Comparison of ENCODE assay signal across 8 cellular contexts in genomic region chr7:29146888-29147609, GRCh38. TPM values are rescaled to one million over a fixed set of nuclear protein-coding genes. Genes with fewer than 3 reads are reported as not detected.
DNase-seq lines count a peak whose midpoint lies in the region; ATAC-seq, FAIRE-seq and TF ChIP-seq lines count a peak whose summit lies in the region.

No MANE protein-coding gene starts in this region.

- H3K4me2 ChIP-seq in astrocyte (ENCODE audit: low read length), result peak overlapping the region; percentile 96
- H3K4me2 ChIP-seq in HepG2 (ENCODE audit: low read depth, low read length), result peak overlapping the region; percentile 95

- H3K36me3 ChIP-seq in astrocyte (ENCODE audit: insufficient read depth, low read length), result no peaks in the 10 kb centered on the region
- H3K36me3 ChIP-seq in HepG2 (replicated peaks in 1 of 2; ENCODE audit: control insufficient read depth in 1 of 2, insufficient read depth in 2 of 2, low read length in 2 of 2), result no peaks in the 10 kb centered on the region
- H3K36me3 ChIP-seq in upper lobe of left lung, result no peaks in the 10 kb centered on the region

- peaks cover 9% of the 10 kb centered on the region for H3K27me3 Mint-ChIP-seq in astrocyte (ENCODE audit: low read depth, unreplicated experiment)

- H2AFZ ChIP-seq in astrocyte (ENCODE audit: low read depth, low read length) (peak overlapping the region; percentile 91), HepG2 (ENCODE audit: low read length) (no peak overlapping the region)

- H3K4me1 Mint-ChIP-seq in astrocyte (ENCODE audit: low read depth, unreplicated experiment), result peaks cover 3% of the 10 kb centered on the region

- H3K27ac ChIP-seq in astrocyte (ENCODE audit: low read depth, low read length), result no peak overlapping the region
- H3K27ac ChIP-seq in HepG2 (ENCODE audit: extremely low read length, insufficient read depth, low read length), result peak overlapping the region; percentile 68
- peak overlapping the region in 2 of 4 donors; percentile 35 to 42 for H3K27ac ChIP-seq in upper lobe of left lung

- H3K79me2 ChIP-seq in astrocyte (ENCODE audit: insufficient read depth, low read length), result no peaks in the 10 kb centered on the region
- peaks cover 22% of the 10 kb centered on the region for H3K79me2 ChIP-seq in HepG2 (ENCODE audit: insufficient read depth, low read length)

- no peaks in the 10 kb centered on the region for H4K20me1 ChIP-seq in astrocyte (ENCODE audit: insufficient read depth, low read length)
- no peaks in the 10 kb centered on the region for H4K20me1 ChIP-seq in HepG2 (ENCODE audit: insufficient read depth, low read length)

- peak overlapping the region; percentile 94 for H3K4me3 Mint-ChIP-seq in astrocyte (ENCODE audit: unreplicated experiment)

- in situ Hi-C loops in HepG2 (cut with HindIII; ENCODE audit: extremely low pct_ligation_motif_present, low pct_unique_long_range_greater_than_20kb), result no loop called here

- no peaks in the 10 kb centered on the region for H3K9me3 ChIP-seq in astrocyte (ENCODE audit: insufficient read depth, low read depth, low read length)
- H3K9me3 ChIP-seq in HepG2 (ENCODE audit: low read length), result no peaks in the 10 kb centered on the region
- no peaks in the 10 kb centered on the region for H3K9me3 ChIP-seq in upper lobe of left lung

- no peak overlapping the region for H3K27ac Mint-ChIP-seq in astrocyte (ENCODE audit: unreplicated experiment)

- H3K36me3 Mint-ChIP-seq in astrocyte (ENCODE audit: low read depth, unreplicated experiment), result no peaks in the 10 kb centered on the region

- H3K27me3 ChIP-seq in astrocyte (ENCODE audit: insufficient read depth, low read length), result peaks cover 10% of the 10 kb centered on the region
- no peaks in the 10 kb centered on the region; a peak in 1 of 5 replicates for H3K27me3 ChIP-seq in HepG2 (ENCODE audit: control insufficient read depth in 1 of 2, insufficient read depth in 2 of 2, low read length in 2 of 2)
- peaks cover 0 to 2% (median 0%) of the 10 kb centered on the region in 4 donors for H3K27me3 ChIP-seq in upper lobe of left lung

- FAIRE-seq in astrocyte (lab: Jason Lieb, UNC) (no peak), HepG2 (lab: Jason Lieb, UNC) (peak; percentile 53)

- peak; percentile 72 for ATAC-seq in HepG2
- peak in 1 of 2 donors; percentile 58 for ATAC-seq in upper lobe of left lung (ENCODE audit: low FRiP score in 2 of 2)
- no peak for ATAC-seq in HG03280 (IDR thresholded peaks at IDR 0.05; ENCODE audit: unreplicated experiment)

- CTCF ChIA-PET in HepG2 (lab: Yijun Ruan, JAX; ENCODE audit: low intra/inter-chr PET ratio, low total read pairs), result no interaction called here

- DNase-seq in SHP77 (lab: John Stamatoyannopoulos, UW) (peak; percentile 21 to 48), SHP77 treated with DMSO at 0.1 percent for 48 hours (lab: John Stamatoyannopoulos, UW) (no peak), astrocyte (ENCODE audit: low read depth) (peak; percentile 6), HepG2 (ENCODE audit: low spot score) (peak; percentile 60), upper lobe of left lung (no peak), cerebellum (ENCODE audit: low spot score) (no peak)
- DNase-seq in activated CD4-positive, alpha-beta T cell treated with anti-CD3 and anti-CD28 coated beads, Interleukin-2, amount 50 U/mL, for 48 hours, result no peak

- H3K9ac ChIP-seq in astrocyte (ENCODE audit: low read length) (no peak overlapping the region), HepG2 (ENCODE audit: insufficient read depth, low read depth, low read length) (no peak overlapping the region; the same call in 1 of the 2 replicates)

- H3K4me1 ChIP-seq in astrocyte (ENCODE audit: insufficient read depth, low read length) (peaks cover 7% of the 10 kb centered on the region), HepG2 (ENCODE audit: insufficient read depth, low read length) (peaks cover 57% of the 10 kb centered on the region), upper lobe of left lung (peaks cover 4 to 18% (median 13%) of the 10 kb centered on the region in 4 donors)

- POLR2A ChIA-PET in HepG2 (lab: Yijun Ruan, JAX), result interaction anchor here (0.6 to 3.0 kb wide), 9 partner anchors 10 to 264 kb away, joined by 3 to 21 read pairs (median 4); no protein-coding TSS in a partner anchor

- peak overlapping the region; percentile 65 for H3K4me3 ChIP-seq in astrocyte (ENCODE audit: insufficient read depth, low read depth, low read length)
- H3K4me3 ChIP-seq in HepG2 (replicated peaks in 1 of 3; ENCODE audit: insufficient read depth in 1 of 3, low read depth in 2 of 3, low read length in 3 of 3), result peak overlapping the region; percentile 75 to 85 (median 78); a peak in 5 of 6 replicates
- peak overlapping the region in 3 of 4 donors; percentile 29 to 42 (median 41) for H3K4me3 ChIP-seq in upper lobe of left lung

- TF ChIP-seq RAD21 in HepG2 (CRISPR knock-in tag; IDR thresholded peaks at IDR 0.05), result no peak

- intact Hi-C loops in HepG2 (cut with micrococcal nuclease; ENCODE audit: unreplicated experiment), result no loop called here

- no peaks in the 10 kb centered on the region for H3K9me3 Mint-ChIP-seq in astrocyte (ENCODE audit: unreplicated experiment)

- 21% methylated on average over 13 of the region's 14 CpGs for WGBS in HepG2 (ENCODE audit: low lambda C conversion rate)
- 55 to 58% methylated on average over 14 of the region's 14 CpGs for WGBS in upper lobe of left lung, 2 donors

- TF ChIP-seq POLR2A in HepG2 (IDR thresholded peaks at IDR 0.05; ENCODE audit: insufficient read depth in 1 of 2, low read depth in 2 of 2, low read length in 2 of 2) (no peak), upper lobe of left lung (IDR thresholded peaks at IDR 0.05) (no peak)

- TF ChIP-seq CTCF in astrocyte (IDR thresholded peaks at IDR 0.05; ENCODE audit: insufficient read depth, low read depth, low read length), result no peak
- TF ChIP-seq CTCF in HepG2 (CRISPR knock-in tag; IDR thresholded peaks at IDR 0.05), result no peak
- TF ChIP-seq CTCF in upper lobe of left lung (IDR thresholded peaks at IDR 0.05), result peak in 1 of 6 experiments; percentile 11

- TF ChIP-seq EP300 in HepG2 (IDR thresholded peaks at IDR 0.05; ENCODE audit: low read depth in 2 of 2, low read length in 2 of 2) (no peak), HepG2 (CRISPR knock-in tag; IDR thresholded peaks at IDR 0.05; ENCODE audit: borderline replicate concordance) (no peak), upper lobe of left lung (IDR thresholded peaks at IDR 0.05) (no peak)

- TSS peak; percentile 82 for BruUV-seq in HepG2 (replicated peaks; lab: Mats Ljungman, UMichigan)

RNA-seq across cellular contexts. Expression of gene CPVL, which starts 0.7 kb away (rescaled TPM):
- total RNA-seq in astrocyte (16.3 and 22.2 TPM in 2 replicates), HepG2 (2016; rRNA removed; fragmentation: Illumina TruSeq; extraction: Trizol) (30.7 and 59.2 TPM in 2 replicates), upper lobe of left lung (10 to 100 TPM in 5 of 6 donors, 1 to 10 TPM in 1; 4.6 to 47.4 (median 23.2) TPM), cerebellum (7.8 TPM)
- 4.3 and 6.2 TPM in 2 replicates for total RNA-seq in HepG2 (2016; cell fraction: cytosol; rRNA removed; fragmentation: Illumina TruSeq; extraction: Trizol; ENCODE audit: low read depth)
- total RNA-seq in HepG2 (2016; cell fraction: insoluble cytoplasmic fraction; rRNA removed; fragmentation: Illumina TruSeq; extraction: Trizol), result 31.2 and 60.0 TPM in 2 replicates
- total RNA-seq in HepG2 (2016; cell fraction: membrane; rRNA removed; fragmentation: Illumina TruSeq; extraction: Trizol), result 7.0 and 7.3 TPM in 2 replicates
- 49.3 and 53.0 TPM in 2 replicates for total RNA-seq in HepG2 (2016; cell fraction: nucleus; rRNA removed; fragmentation: Illumina TruSeq; extraction: Trizol)
- polyA plus RNA-seq in HepG2 (2011; rRNA removed), result 265 and 294 TPM in 2 replicates
- 146 and 189 TPM in 2 replicates for polyA plus RNA-seq in HepG2 (2011; cell fraction: cytosol; rRNA removed)
- polyA plus RNA-seq in HepG2 (2011; cell fraction: nucleus; rRNA removed), result 43.3 and 47.4 TPM in 2 replicates
- polyA plus RNA-seq in HepG2 (2012), result 82.4 and 104 TPM in 2 replicates
- polyA plus RNA-seq in HepG2 (2016; cell fraction: cytosol; fragmentation: Illumina TruSeq; extraction: Trizol; ENCODE audit: low read depth), result 4.6 and 4.9 TPM in 2 replicates
- polyA plus RNA-seq in HepG2 (2016; cell fraction: insoluble cytoplasmic fraction; fragmentation: Illumina TruSeq; extraction: Trizol; ENCODE audit: low read depth), result 25.0 and 26.5 TPM in 2 replicates
- polyA plus RNA-seq in HepG2 (2016; cell fraction: membrane; fragmentation: Illumina TruSeq; extraction: Trizol; ENCODE audit: low read depth), result 4.6 and 5.3 TPM in 2 replicates
- 57.7 and 58.9 TPM in 2 replicates for polyA plus RNA-seq in HepG2 (2016; cell fraction: nucleus; fragmentation: Illumina TruSeq; extraction: Trizol; ENCODE audit: insufficient read depth, low read depth)
- 27.4 and 324 TPM in 2 replicates for polyA minus RNA-seq in HepG2 (2011; rRNA and poly(A)+ RNA removed; ENCODE audit: low replicate concordance)
- 112 and 141 TPM in 2 replicates for polyA minus RNA-seq in HepG2 (2011; cell fraction: cytosol; rRNA and poly(A)+ RNA removed)
- 56.5 and 70.9 TPM in 2 replicates for polyA minus RNA-seq in HepG2 (2011; cell fraction: nucleus; rRNA and poly(A)+ RNA removed)

RNA-seq across cellular contexts. Expression of gene CHN2, which starts 47.5 kb away (rescaled TPM):
- total RNA-seq in astrocyte (2.5 and 3.6 TPM in 2 replicates), HepG2 (2016; rRNA removed; fragmentation: Illumina TruSeq; extraction: Trizol) (23.5 and 28.6 TPM in 2 replicates), upper lobe of left lung (10 to 100 TPM in 4 of 6 donors, 1 to 10 TPM in 2; 6.2 to 13.7 (median 11.2) TPM), cerebellum (36.4 TPM)
- total RNA-seq in HepG2 (2016; cell fraction: cytosol; rRNA removed; fragmentation: Illumina TruSeq; extraction: Trizol; ENCODE audit: low read depth), result 15.0 and 15.4 TPM in 2 replicates
- 22.0 and 23.2 TPM in 2 replicates for total RNA-seq in HepG2 (2016; cell fraction: insoluble cytoplasmic fraction; rRNA removed; fragmentation: Illumina TruSeq; extraction: Trizol)
- 19.9 and 22.8 TPM in 2 replicates for total RNA-seq in HepG2 (2016; cell fraction: membrane; rRNA removed; fragmentation: Illumina TruSeq; extraction: Trizol)
- total RNA-seq in HepG2 (2016; cell fraction: nucleus; rRNA removed; fragmentation: Illumina TruSeq; extraction: Trizol), result 29.6 and 33.8 TPM in 2 replicates
- polyA plus RNA-seq in HepG2 (2011; rRNA removed), result 21.7 and 30.5 TPM in 2 replicates
- 15.7 and 19.8 TPM in 2 replicates for polyA plus RNA-seq in HepG2 (2011; cell fraction: cytosol; rRNA removed)
- polyA plus RNA-seq in HepG2 (2011; cell fraction: nucleus; rRNA removed), result 16.7 and 17.0 TPM in 2 replicates
- 22.4 and 41.2 TPM in 2 replicates for polyA plus RNA-seq in HepG2 (2012)
- 10.8 and 11.3 TPM in 2 replicates for polyA plus RNA-seq in HepG2 (2016; cell fraction: cytosol; fragmentation: Illumina TruSeq; extraction: Trizol; ENCODE audit: low read depth)
- polyA plus RNA-seq in HepG2 (2016; cell fraction: insoluble cytoplasmic fraction; fragmentation: Illumina TruSeq; extraction: Trizol; ENCODE audit: low read depth), result 23.9 and 24.0 TPM in 2 replicates
- polyA plus RNA-seq in HepG2 (2016; cell fraction: membrane; fragmentation: Illumina TruSeq; extraction: Trizol; ENCODE audit: low read depth), result 15.8 and 19.6 TPM in 2 replicates
- polyA plus RNA-seq in HepG2 (2016; cell fraction: nucleus; fragmentation: Illumina TruSeq; extraction: Trizol; ENCODE audit: insufficient read depth, low read depth), result 21.1 and 21.8 TPM in 2 replicates
- polyA minus RNA-seq in HepG2 (2011; rRNA and poly(A)+ RNA removed; ENCODE audit: low replicate concordance), result 9.7 and 45.6 TPM in 2 replicates
- 20.1 and 25.7 TPM in 2 replicates for polyA minus RNA-seq in HepG2 (2011; cell fraction: cytosol; rRNA and poly(A)+ RNA removed)
- 96.8 and 105 TPM in 2 replicates for polyA minus RNA-seq in HepG2 (2011; cell fraction: nucleus; rRNA and poly(A)+ RNA removed)

Comparison
In these comparisons a context has a peak if more than half of its experiments do, and no peak if none do; other contexts are left out.
1. DNase-seq: peak in SHP77 (2 of 2), astrocyte (single experiment) and HepG2 (single experiment); none in SHP77 treated with DMSO at 0.1 percent for 48 hours (single experiment), upper lobe of left lung (0 of 2), activated CD4-positive, alpha-beta T cell treated with anti-CD3 and anti-CD28 coated beads, Interleukin-2, amount 50 U/mL, for 48 hours (0 of 2) and cerebellum (single experiment).
2. Peak in every context shown above with its lines, with median percentiles within 50 percentile points of each other: H3K4me3 ChIP-seq.